Comparison of ENCODE assay signal across 22 cellular contexts in the genomic region with DNA sequence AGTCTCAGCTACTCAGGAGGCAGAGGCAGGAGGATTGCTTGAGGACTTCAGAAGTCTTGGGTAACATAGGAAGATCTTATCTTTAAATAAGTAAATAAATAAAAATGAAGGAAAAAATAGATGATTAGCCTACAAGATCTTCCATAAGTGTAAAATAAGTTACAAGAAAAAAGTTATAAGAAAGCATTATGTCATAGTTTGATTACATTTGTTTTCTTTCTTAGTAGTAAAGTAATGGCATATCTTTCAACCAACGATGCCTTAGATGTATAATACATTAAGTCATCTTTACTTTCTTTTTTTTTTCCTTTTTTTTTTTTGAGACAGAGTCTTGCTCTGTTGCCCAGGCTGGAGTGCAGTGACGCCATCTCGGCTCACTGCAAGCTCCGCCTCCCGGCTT. TPM values are rescaled to one million over a fixed set of nuclear protein-coding genes. Genes with fewer than 3 reads are reported as not detected.
A peak's percentile ranks its signal among the peaks of the same experiment; 100 is the strongest.
DNase-seq lines count a peak whose midpoint lies in the region; ATAC-seq, FAIRE-seq and TF ChIP-seq lines count a peak whose summit lies in the region.
"Had no signal": no experiment of that assay in that cellular context is flagged by ENCODE, and none has a peak within 500 bp of the region (broad histone marks: within the 10 kb centered on the region; RNA-seq: fewer than 3 reads in every experiment).

No MANE protein-coding gene starts in this region.

- H3K36me3 ChIP-seq in SK-N-SH (replicated peaks in 1 of 2; ENCODE audit: control insufficient read depth in 1 of 2, insufficient read depth in 2 of 2, low read length in 1 of 2), result no peaks in the 10 kb centered on the region
- H3K36me3 ChIP-seq in fibroblast of lung (ENCODE audit: control insufficient read depth, insufficient read depth, low read length), result no peaks in the 10 kb centered on the region
- H3K36me3 ChIP-seq in pancreas, result no peaks in the 10 kb centered on the region
- no peaks in the 10 kb centered on the region for H3K36me3 ChIP-seq in mesendoderm (ENCODE audit: control insufficient read depth, insufficient read depth, low read length)
- H3K36me3 ChIP-seq: BLaER1 had no signal

- WGBS in SK-N-SH (ENCODE audit: low lambda C conversion rate), result 78% methylated on average over 5 of the region's 5 CpGs
- 72 to 87% methylated on average over 1 to 5 of the region's 5 CpGs for WGBS in pancreas, 2 donors
- no CpG with 5 or more reads among the region's 5 CpGs for WGBS in mesendoderm (ENCODE audit: extremely low coverage, insufficient coverage, low lambda C conversion rate)

- no peak overlapping the region for H3K4me3 Mint-ChIP-seq in activated T-cell treated with anti-CD3 and anti-CD28 coated beads, Interleukin-2, amount 50 U/mL, for 4 hours
- H3K4me3 Mint-ChIP-seq: CD8-positive, alpha-beta T cell; H9 had no signal

- no peak overlapping the region for H3K56ac ChIP-seq in mesendoderm (ENCODE audit: low read length)

- H3K36me3 Mint-ChIP-seq in activated T-cell treated with anti-CD3 and anti-CD28 coated beads, Interleukin-2, amount 50 U/mL, for 4 hours (ENCODE audit: insufficient read depth), result no peaks in the 10 kb centered on the region
- H3K36me3 Mint-ChIP-seq: CD8-positive, alpha-beta T cell had no signal

- no peak overlapping the region; the same call in 1 of the 2 replicates for H2AFZ ChIP-seq in SK-N-SH (ENCODE audit: low read depth)
- H2AFZ ChIP-seq in fibroblast of lung (ENCODE audit: low read length), result no peak overlapping the region

- H3K4me1 ChIP-seq in SK-N-SH (ENCODE audit: control insufficient read depth in 1 of 2, insufficient read depth in 2 of 2, low read depth in 1 of 2, low read length in 1 of 2) (peaks cover 0 to 11% of the 10 kb centered on the region in 2 experiments; a peak in 1 of 4 replicates), fibroblast of lung (ENCODE audit: control insufficient read depth, extremely low read depth, insufficient read depth, low read length) (peaks cover 16% of the 10 kb centered on the region), pancreas (no peaks in the 10 kb centered on the region), mesendoderm (ENCODE audit: control insufficient read depth, low read depth, low read length) (no peaks in the 10 kb centered on the region)

- POLR2A ChIA-PET in SK-N-SH (lab: Yijun Ruan, JAX), result no interaction called here

- H3K23ac ChIP-seq in mesendoderm (ENCODE audit: low read length), result no peak overlapping the region

- H3K4me2 ChIP-seq in SK-N-SH, result peak overlapping the region; percentile 33; the same call in 1 of the 2 replicates
- no peak overlapping the region for H3K4me2 ChIP-seq in fibroblast of lung (ENCODE audit: extremely low read depth, insufficient read depth, low read length)
- H3K4me2 ChIP-seq in mesendoderm (ENCODE audit: low read length), result no peak overlapping the region
- H3K4me2 ChIP-seq: BLaER1 had no signal

- H3K27me3 ChIP-seq in SK-N-SH (ENCODE audit: insufficient read depth) (no peaks in the 10 kb centered on the region), fibroblast of lung (ENCODE audit: control insufficient read depth, insufficient read depth, low read length) (no peaks in the 10 kb centered on the region), pancreas (no peaks in the 10 kb centered on the region), mesendoderm (ENCODE audit: insufficient read depth, low read length, poor library complexity) (no peaks in the 10 kb centered on the region)
- H3K27me3 ChIP-seq: BLaER1 had no signal

- H3K79me1 ChIP-seq in mesendoderm (ENCODE audit: low read length), result no peaks in the 10 kb centered on the region

- no peak for DNase-seq in SK-N-SH
- DNase-seq in RCC 7860 (ENCODE audit: low spot score), result peak; percentile 2
- peak; percentile 11 to 30 for DNase-seq in fibroblast of lung (ENCODE audit: low read depth in 2 of 2)
- DNase-seq in pancreas, result no peak
- no peak for DNase-seq in activated T-cell treated with anti-CD3 and anti-CD28 coated beads, Interleukin-2, amount 50 U/mL, for 4 hours
- DNase-seq in SIG-M5 treated with dmso at 0.1 percent for 504 hours (lab: John Stamatoyannopoulos, UW; ENCODE audit: unreplicated experiment), result no peak
- no peak for DNase-seq in mesendoderm
- DNase-seq: CD8-positive, alpha-beta T cell; DND-41; H9; NCI-H1436; NCI-H2029; NCI-H510A; NCI-H774; SHP77 had no signal

- H3K9ac ChIP-seq in SK-N-SH (no peak overlapping the region), fibroblast of lung (ENCODE audit: insufficient read depth, low read length) (no peak overlapping the region), mesendoderm (ENCODE audit: low read length) (no peak overlapping the region)
- H3K9ac ChIP-seq: BLaER1 had no signal

- no peaks in the 10 kb centered on the region for H3K9me2 ChIP-seq in SK-N-SH

- H3K18ac ChIP-seq in mesendoderm (ENCODE audit: low read length), result no peak overlapping the region

- no peaks in the 10 kb centered on the region for H3K4me1 Mint-ChIP-seq in activated T-cell treated with anti-CD3 and anti-CD28 coated beads, Interleukin-2, amount 50 U/mL, for 4 hours (ENCODE audit: low read depth)
- H3K4me1 Mint-ChIP-seq: H9 had no signal

- H3K9me3 Mint-ChIP-seq in activated T-cell treated with anti-CD3 and anti-CD28 coated beads, Interleukin-2, amount 50 U/mL, for 4 hours, result no peaks in the 10 kb centered on the region
- H3K9me3 Mint-ChIP-seq: CD8-positive, alpha-beta T cell; H9 had no signal

- peak overlapping the region in 1 of 2 experiments; percentile 68; a peak in 2 of 4 replicates for H3K27ac ChIP-seq in SK-N-SH (ENCODE audit: low read depth in 2 of 2, low read length in 1 of 2)
- H3K27ac ChIP-seq in fibroblast of lung (ENCODE audit: insufficient read depth, low read length), result peak overlapping the region; percentile 32
- H3K27ac ChIP-seq in pancreas, result no peak overlapping the region
- no peak overlapping the region for H3K27ac ChIP-seq in mesendoderm (ENCODE audit: low read depth, low read length)
- H3K27ac ChIP-seq: 22Rv1, BLaER1, HL-60 had no signal

- no peak overlapping the region for H3K4ac ChIP-seq in mesendoderm (ENCODE audit: low read depth, low read length)

- intact Hi-C loops in pancreas (cut with DNase I), result no loop called here

- TF ChIP-seq CTCF in SK-N-SH (IDR thresholded peaks at IDR 0.05), result no peak
- no peak for TF ChIP-seq CTCF in fibroblast of lung (conservative IDR thresholded peaks at IDR 0.05 in 1 of 2, IDR thresholded peaks at IDR 0.05 in 1 of 2; ENCODE audit: low read depth in 1 of 2, low read length in 2 of 2)
- TF ChIP-seq CTCF in pancreas (IDR thresholded peaks at IDR 0.05), result no peak

- no peak for TF ChIP-seq EP300 in SK-N-SH (IDR thresholded peaks at IDR 0.05; ENCODE audit: borderline replicate concordance in 1 of 2, low read depth in 1 of 2, low read length in 1 of 2)

- peaks cover 19% of the 10 kb centered on the region for H3F3A ChIP-seq in SK-N-SH (replicated peaks; ENCODE audit: insufficient read depth)

- TF ChIP-seq RAD21 in SK-N-SH (IDR thresholded peaks at IDR 0.05; ENCODE audit: low read length), result no peak

- H4K5ac ChIP-seq in mesendoderm (ENCODE audit: low read length), result no peak overlapping the region

- no peak overlapping the region for H2BK120ac ChIP-seq in mesendoderm (ENCODE audit: low read depth, low read length)

- no peak overlapping the region for H2BK15ac ChIP-seq in mesendoderm (replicated peaks; ENCODE audit: low read depth)

- H3K79me2 ChIP-seq in SK-N-SH (ENCODE audit: insufficient read depth) (no peaks in the 10 kb centered on the region), fibroblast of lung (ENCODE audit: control insufficient read depth, insufficient read depth, low read length) (no peaks in the 10 kb centered on the region), mesendoderm (ENCODE audit: control insufficient read depth, insufficient read depth, low read length) (no peaks in the 10 kb centered on the region)

- ATAC-seq in SK-N-SH treated with all-trans-retinoic acid at 6 μM for 48 hours, result no peak
- ATAC-seq in pancreas, result no peak
- no peak for ATAC-seq in activated T-cell treated with anti-CD3 and anti-CD28 coated beads, Interleukin-2, amount 50 U/mL, for 4 hours
- ATAC-seq: CD8-positive, alpha-beta T cell had no signal

- FAIRE-seq in RCC 7860 (lab: Jason Lieb, UNC) (no peak), pancreas (lab: Jason Lieb, UNC) (no peak)
- FAIRE-seq: D721Med, GM19239, HTR-8/SVneo had no signal

- H3K27me3 Mint-ChIP-seq in activated T-cell treated with anti-CD3 and anti-CD28 coated beads, Interleukin-2, amount 50 U/mL, for 4 hours (ENCODE audit: low read depth), result peaks cover 9% of the 10 kb centered on the region

- no peak overlapping the region for H4K8ac ChIP-seq in mesendoderm (ENCODE audit: low read depth, low read length)

- CTCF ChIA-PET in SK-N-SH (lab: Yijun Ruan, JAX), result interaction anchor here (1.5 kb wide), 1 partner anchor 222 kb away, joined by 4 read pairs; no protein-coding TSS in a partner anchor

- H4K20me1 ChIP-seq in SK-N-SH (ENCODE audit: insufficient read depth) (no peaks in the 10 kb centered on the region), fibroblast of lung (ENCODE audit: control insufficient read depth, extremely low read depth, insufficient read depth, low read length) (no peaks in the 10 kb centered on the region)
- H4K20me1 ChIP-seq: BLaER1 had no signal

- H3K9me3 ChIP-seq in SK-N-SH (no peaks in the 10 kb centered on the region), fibroblast of lung (ENCODE audit: control insufficient read depth, insufficient read depth, low read depth, low read length) (no peaks in the 10 kb centered on the region), pancreas (no peaks in the 10 kb centered on the region)
- H3K9me3 ChIP-seq: BLaER1 had no signal

- H2AK5ac ChIP-seq in mesendoderm (ENCODE audit: low read length), result no peak overlapping the region

- H3K4me3 ChIP-seq in SK-N-SH (ENCODE audit: low read depth in 2 of 2, low read length in 1 of 2) (no peak overlapping the region), fibroblast of lung (replicated peaks in 1 of 4; ENCODE audit: control extremely low read depth in 1 of 4, insufficient read depth in 1 of 4, low read depth in 3 of 4, low read length in 4 of 4) (no peak overlapping the region), pancreas (no peak overlapping the region), mesendoderm (ENCODE audit: low read length) (no peak overlapping the region)
- H3K4me3 ChIP-seq: BLaER1 had no signal

- no peak overlapping the region for H2BK5ac ChIP-seq in mesendoderm (ENCODE audit: low read length)

TF ChIP-seq in SK-N-SH, 30 proteins besides CTCF, POLR2A, EP300 and RAD21 (continues in another document):
- no peak for TF ChIP-seq TCF12 (IDR thresholded peaks at IDR 0.05)

TF ChIP-seq in SK-N-SH treated with all-trans-retinoic acid at 6 μM for 48 hours, 23 proteins besides CTCF, POLR2A, EP300 and RAD21 (continues in another document):
- no peak for TF ChIP-seq OSR1 (CRISPR knock-in tag; IDR thresholded peaks at IDR 0.05)

RNA-seq across cellular contexts. Expression of a gene that starts 46.5 kb away (rescaled TPM):
- polyA plus RNA-seq in SK-N-SH (2012; rRNA removed), result 177 and 359 TPM in 2 replicates
- 253 and 593 TPM in 2 replicates for polyA plus RNA-seq in SK-N-SH (2012; cell fraction: cytosol; rRNA removed)
- polyA plus RNA-seq in SK-N-SH (2012; cell fraction: nucleus; rRNA removed), result 114 and 138 TPM in 2 replicates
- total RNA-seq in fibroblast of lung, result 30.2 and 46.2 TPM in 2 replicates
- polyA plus RNA-seq in fibroblast of lung, result 246 and 366 TPM in 2 replicates
- polyA plus RNA-seq in fibroblast of lung (2012), result 197 and 261 TPM in 2 replicates
- 1.0 and 3.1 TPM in 2 replicates for polyA minus RNA-seq in fibroblast of lung (ENCODE audit: low replicate concordance)
- 10 to 100 TPM; 25.5 to 51.4 (median 41.6) TPM for total RNA-seq in pancreas
- 10 to 100 TPM; 37.5 to 67.9 TPM for polyA plus RNA-seq in pancreas
- 100 to 1,000 TPM; 377 to 427 (median 395) TPM for total RNA-seq in activated T-cell treated with anti-CD3 and anti-CD28 coated beads, Interleukin-2, amount 50 U/mL, for 4 hours
- 725 TPM for polyA plus RNA-seq in mesendoderm (2013, experiment 1 of 2)
- 705 TPM for polyA plus RNA-seq in mesendoderm (2013, experiment 2 of 2)

Comparison
In these comparisons a context has a peak if more than half of its experiments do, and no peak if none do; other contexts are left out.
1. DNase-seq: peak in RCC 7860 (single experiment) and fibroblast of lung (2 of 2); none in SK-N-SH (single experiment), pancreas (0 of 6), activated T-cell treated with anti-CD3 and anti-CD28 coated beads, Interleukin-2, amount 50 U/mL, for 4 hours (single experiment), SIG-M5 treated with dmso at 0.1 percent for 504 hours (single experiment) and mesendoderm (single experiment).